8 cellular contexts compared by ENCODE assay signal in genomic region chr2:58047373-58047674, GRCh38. TPM values are rescaled to one million over a fixed set of nuclear protein-coding genes. Genes with fewer than 3 reads are reported as not detected.
DNase-seq lines count a peak whose midpoint lies in the region; ATAC-seq and TF ChIP-seq lines count a peak whose summit lies in the region.

No MANE protein-coding gene starts in this region.

- no peaks in the 10 kb centered on the region for H3K9me3 ChIP-seq in ovary

- intact Hi-C loops in activated CD4-positive, alpha-beta T cell treated with anti-CD3 and anti-CD28 coated beads for 36 hours (cut with DNase I, micrococcal nuclease): loop anchor here (1.0 to 5.0 kb wide), 3 partner anchors 100 to 195 kb away; partner anchors contain the start of gene FANCL (in 2 of the 2)
- intact Hi-C loops in ovary (cut with DNase I): no loop called here

- no peak for TF ChIP-seq POLR2A in ovary (IDR thresholded peaks at IDR 0.05)

- no peaks in the 10 kb centered on the region for H3K27me3 Mint-ChIP-seq in activated CD4-positive, alpha-beta T cell treated with anti-CD3 and anti-CD28 coated beads for 36 hours

- no peak for TF ChIP-seq EP300 in ovary (IDR thresholded peaks at IDR 0.05)

- no peak for TF ChIP-seq CTCF in epithelial cell of esophagus (IDR thresholded peaks at IDR 0.05; ENCODE audit: insufficient read depth, low read depth, low read length, missing control alignments)
- no peak for TF ChIP-seq CTCF in ovary (IDR thresholded peaks at IDR 0.05)
- TF ChIP-seq CTCF in GM10248 (IDR thresholded peaks at IDR 0.05; ENCODE audit: control extremely low read depth, extremely low read depth, low read depth, missing control alignments): no peak

- H3K36me3 Mint-ChIP-seq in activated CD4-positive, alpha-beta T cell treated with anti-CD3 and anti-CD28 coated beads for 36 hours (ENCODE audit: low read depth): peaks cover 22% of the 10 kb centered on the region

- no peaks in the 10 kb centered on the region for H3K9me3 Mint-ChIP-seq in activated CD4-positive, alpha-beta T cell treated with anti-CD3 and anti-CD28 coated beads for 36 hours (ENCODE audit: low read depth)

- H3K4me3 ChIP-seq in epithelial cell of esophagus (ENCODE audit: low read length) (peak overlapping the region; percentile 78), ovary (peak overlapping the region; percentile 79)

- H3K27ac Mint-ChIP-seq in activated CD4-positive, alpha-beta T cell treated with anti-CD3 and anti-CD28 coated beads for 36 hours: peak overlapping the region; percentile 94

- H3K36me3 ChIP-seq in ovary: no peaks in the 10 kb centered on the region

- CTCF ChIA-PET in activated CD4-positive, alpha-beta T cell treated with anti-CD3 and anti-CD28 coated beads for 36 hours (lab: Charles Lee): interaction anchor here (0.6 kb wide), 1 partner anchor 199 kb away, joined by 3 read pairs; no protein-coding TSS in a partner anchor
- CTCF ChIA-PET in GM10248 (lab: Yijun Ruan, JAX): no interaction called here

- peak; percentile 69 for ATAC-seq in activated CD4-positive, alpha-beta T cell treated with anti-CD3 and anti-CD28 coated beads for 36 hours
- ATAC-seq in HG02870 (IDR thresholded peaks at IDR 0.05; ENCODE audit: unreplicated experiment): peak; percentile 28

- peaks cover 2% of the 10 kb centered on the region for H3K4me1 ChIP-seq in ovary (ENCODE audit: insufficient read depth)

- H3K4me3 Mint-ChIP-seq in activated CD4-positive, alpha-beta T cell treated with anti-CD3 and anti-CD28 coated beads for 36 hours: peak overlapping the region; percentile 87

- no peak for DNase-seq in activated CD4-positive, alpha-beta T cell treated with anti-CD3 and anti-CD28 coated beads for 36 hours
- DNase-seq in activated CD4-positive, alpha-beta T cell treated with anti-CD3 and anti-CD28 coated beads, Interleukin-2, amount 50 U/mL, for 1 hour: no peak
- DNase-seq in NOMO-1 treated with DMSO at 0.1 percent for 48 hours (lab: John Stamatoyannopoulos, UW; ENCODE audit: unreplicated experiment): peak; percentile 61
- no peak for DNase-seq in epithelial cell of esophagus (ENCODE audit: low read depth)
- DNase-seq in ovary: no peak
- no peak for DNase-seq in germinal center (ENCODE audit: low spot score)
- DNase-seq in GM10248 (ENCODE audit: extremely low spot score): no peak

- H3K27ac ChIP-seq in ovary: peak overlapping the region; percentile 92 to 97

- WGBS in ovary, 3 donors: 4 to 7% (median 5%) methylated on average over 8 of the region's 8 CpGs

- POLR2A ChIA-PET in activated CD4-positive, alpha-beta T cell treated with anti-CD3 and anti-CD28 coated beads for 36 hours (lab: Charles Lee): no interaction called here
- POLR2A ChIA-PET in GM10248 (lab: Yijun Ruan, JAX): no interaction called here

- peaks cover 43% of the 10 kb centered on the region for H3K4me1 Mint-ChIP-seq in activated CD4-positive, alpha-beta T cell treated with anti-CD3 and anti-CD28 coated beads for 36 hours

- H3K27me3 ChIP-seq in ovary: no peaks in the 10 kb centered on the region

RNA-seq across cellular contexts. Expression of gene VRK2, which starts 0.7 kb away (rescaled TPM):
- 10 to 100 TPM; 22.1 to 28.4 TPM for total RNA-seq in activated CD4-positive, alpha-beta T cell treated with anti-CD3 and anti-CD28 coated beads for 36 hours
- 10 to 100 TPM; 10.5 to 19.8 (median 16.3) TPM for total RNA-seq in ovary
- 10 to 100 TPM in 1 of 2 donors, 1 to 10 TPM in 1; 7.3 to 18.5 TPM for polyA plus RNA-seq in ovary

Comparison
In these comparisons a context has a peak if more than half of its experiments do, and no peak if none do; other contexts are left out.
1. intact Hi-C loops: an anchor here in activated CD4-positive, alpha-beta T cell treated with anti-CD3 and anti-CD28 coated beads for 36 hours (1.0 to 5.0 kb wide); none called in ovary.